Comparison of ENCODE assay signal across 9 cellular contexts in the genomic region with DNA sequence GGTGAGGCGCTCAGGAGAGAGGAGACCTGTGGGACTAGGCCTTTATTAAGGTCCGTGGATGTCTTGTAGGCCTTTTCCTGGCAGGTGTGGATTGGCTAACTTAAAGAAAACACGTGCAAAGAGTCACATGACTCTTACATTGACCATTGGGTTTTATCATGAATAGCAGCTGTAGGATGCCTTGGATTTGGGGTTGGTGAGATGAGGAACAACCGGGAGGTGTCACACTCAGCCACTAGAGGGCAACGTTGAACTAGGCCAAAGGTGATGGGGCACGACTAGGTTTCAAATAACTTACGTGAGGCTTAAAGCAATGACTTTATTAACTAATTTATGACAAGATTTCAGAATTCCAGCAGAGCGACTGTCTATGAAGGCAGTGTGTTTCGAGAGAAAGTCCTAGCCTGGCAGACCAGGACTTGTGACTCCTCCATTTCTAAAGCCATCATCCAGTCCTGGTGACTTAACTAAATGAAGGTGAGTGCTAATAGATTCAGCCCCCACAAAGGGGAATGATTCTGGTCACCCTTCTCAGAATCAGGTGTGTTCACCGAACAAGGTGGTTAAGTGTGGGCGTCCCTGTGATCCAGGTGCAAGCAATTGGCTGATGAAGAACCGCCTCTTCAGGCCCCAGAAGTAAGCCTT.
DNase-seq lines count a peak whose midpoint lies in the region; ATAC-seq and TF ChIP-seq lines count a peak whose summit lies in the region.
"Had no signal": no experiment of that assay in that cellular context is flagged by ENCODE, and none has a peak within 500 bp of the region (broad histone marks: within the 10 kb centered on the region; RNA-seq: fewer than 3 reads in every experiment).

No MANE protein-coding gene starts in this region.

- intact Hi-C loops in sciatic nerve (cut with DNase I), result no loop called here

- H3K4me1 Mint-ChIP-seq in T-helper 17 cell, result peaks cover 7% of the 10 kb centered on the region

- peaks cover 57% of the 10 kb centered on the region for H3K27me3 Mint-ChIP-seq in T-helper 17 cell

- no peak overlapping the region for H3K4me3 ChIP-seq in epithelial cell of proximal tubule (ENCODE audit: low read depth, low read length)

- no peaks in the 10 kb centered on the region for H3K9me3 ChIP-seq in T-helper 17 cell (ENCODE audit: control insufficient read depth, low read length, poor library complexity, severe bottlenecking)
- H3K9me3 ChIP-seq: neutrophil had no signal

- TF ChIP-seq CTCF in epithelial cell of proximal tubule (conservative IDR thresholded peaks at IDR 0.05; ENCODE audit: low read depth, low read length), result peak; percentile 76

- DNase-seq in DMS 273 (lab: John Stamatoyannopoulos, UW; ENCODE audit: unreplicated experiment), result peak; percentile 33
- DNase-seq in DMS 273 treated with DMSO at 0.1 percent for 48 hours (lab: John Stamatoyannopoulos, UW), result no peak
- peak in 1 of 3 donors; percentile 10 for DNase-seq in T-helper 17 cell
- DNase-seq in epithelial cell of proximal tubule (ENCODE audit: low read depth), result no peak
- DNase-seq in sciatic nerve (ENCODE audit: low spot score), result no peak

- H3K36me3 Mint-ChIP-seq in T-helper 17 cell (ENCODE audit: low read depth), result peaks cover 3% of the 10 kb centered on the region

- H3K27ac Mint-ChIP-seq in T-helper 17 cell, result peak overlapping the region; percentile 49

- no peak overlapping the region for H3K4me3 Mint-ChIP-seq in T-helper 17 cell

- ATAC-seq in GM19397 (IDR thresholded peaks at IDR 0.05; ENCODE audit: unreplicated experiment) (peak; percentile 84), HG03442 (IDR thresholded peaks at IDR 0.05; ENCODE audit: unreplicated experiment) (peak; percentile 64), T-helper 17 cell (peak; percentile 50), sciatic nerve (peak; percentile 52), GM19023 (IDR thresholded peaks at IDR 0.05; ENCODE audit: unreplicated experiment) (no peak)
